11 cellular contexts compared by ENCODE assay signal in the genomic region with DNA sequence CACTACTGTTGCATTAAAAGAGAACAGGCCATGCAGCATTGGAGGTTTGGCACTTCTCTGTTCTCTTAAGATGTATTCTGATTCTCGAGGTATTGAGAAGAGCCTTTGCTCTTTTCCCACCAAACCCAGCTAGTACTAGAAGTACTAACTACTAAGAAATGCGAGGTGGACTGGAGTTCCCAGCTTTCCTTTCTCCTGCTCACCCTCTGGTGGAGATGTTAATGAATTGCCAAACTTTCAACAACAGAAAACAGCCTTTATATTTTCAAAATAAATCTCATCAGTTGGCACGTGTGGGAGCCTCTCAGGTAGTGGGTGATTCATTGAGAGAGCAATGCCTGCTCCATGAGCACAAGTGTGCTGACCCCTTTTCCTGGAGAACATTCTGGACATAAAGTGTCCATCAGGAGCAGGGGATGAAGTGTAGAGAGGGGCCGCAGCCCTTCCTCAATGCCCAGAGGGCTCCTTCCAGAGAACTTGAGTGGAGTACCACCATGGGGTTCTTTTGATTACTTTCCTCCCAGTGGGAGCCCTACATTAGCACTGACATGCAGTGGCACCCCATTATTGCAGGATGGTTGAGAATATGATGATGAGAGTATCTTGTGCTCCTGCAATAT. TPM values are rescaled to one million over a fixed set of nuclear protein-coding genes. Genes with fewer than 3 reads are reported as not detected.
DNase-seq lines count a peak whose midpoint lies in the region; ATAC-seq and TF ChIP-seq lines count a peak whose summit lies in the region.
"Had no signal": no experiment of that assay in that cellular context is flagged by ENCODE, and none has a peak within 500 bp of the region (broad histone marks: within the 10 kb centered on the region; RNA-seq: fewer than 3 reads in every experiment).

No MANE protein-coding gene starts in this region.

- no peaks in the 10 kb centered on the region for H3K4me1 ChIP-seq in H9 (ENCODE audit: insufficient read depth, low read length)
- H3K4me1 ChIP-seq in SK-N-SH (ENCODE audit: control insufficient read depth in 1 of 2, insufficient read depth in 2 of 2, low read depth in 1 of 2, low read length in 1 of 2): peaks cover 9 to 11% of the 10 kb centered on the region in 2 experiments

- no peak overlapping the region for H2BK120ac ChIP-seq in H9 (ENCODE audit: low read depth, low read length, poor library complexity, severe bottlenecking)

- peaks cover 24% of the 10 kb centered on the region in 2 experiments for H3K4me1 Mint-ChIP-seq in H9
- peaks cover 10% of the 10 kb centered on the region for H3K4me1 Mint-ChIP-seq in activated CD4-positive, alpha-beta T cell treated with anti-CD3 and anti-CD28 coated beads for 36 hours

- H3K4me2 ChIP-seq in H9 (ENCODE audit: insufficient read depth, insufficient read length, low read length): no peak overlapping the region
- H3K4me2 ChIP-seq in SK-N-SH: no peak overlapping the region

- no peak overlapping the region for H2BK15ac ChIP-seq in H9 (ENCODE audit: low read depth, low read length)

- H3K14ac ChIP-seq in H9 (ENCODE audit: insufficient read depth, low read length): no peak overlapping the region

- H3K23ac ChIP-seq in H9 (ENCODE audit: insufficient read length, low read depth, low read length): no peak overlapping the region

- H3K79me2 ChIP-seq in H9 (ENCODE audit: insufficient read depth, low read length) (no peaks in the 10 kb centered on the region), SK-N-SH (ENCODE audit: insufficient read depth) (no peaks in the 10 kb centered on the region)

- H3K27ac ChIP-seq in H9 (ENCODE audit: insufficient read length, low read depth, low read length) (no peak overlapping the region), SK-N-SH (ENCODE audit: low read depth in 2 of 2, low read length in 1 of 2) (no peak overlapping the region)

- DNase-seq in AG08395 (ENCODE audit: low spot score): peak; percentile 56
- DNase-seq in H9: no peak
- no peak for DNase-seq in SK-N-SH
- peak; percentile 45 to 74 for DNase-seq in foreskin fibroblast
- no peak for DNase-seq in middle frontal gyrus (ENCODE audit: extremely low spot score, low spot score)
- no peak for DNase-seq in NCI-H2029 (lab: John Stamatoyannopoulos, UW)
- DNase-seq in activated CD4-positive, alpha-beta T cell treated with anti-CD3 and anti-CD28 coated beads for 36 hours: no peak
- DNase-seq: NCI-H1092 treated with DMSO at 0.1 percent for 48 hours; stimulated activated naive CD8-positive, alpha-beta T cell treated with anti-CD3 and anti-CD28 coated beads, Interleukin-15, amount 100 ng/mL, for 72 hours had no signal

- CTCF ChIA-PET in SK-N-SH (lab: Yijun Ruan, JAX): interaction anchor here (0.6 to 4.8 kb wide), 9 partner anchors 13 to 236 kb away, joined by 3 to 90 read pairs (median 4); partner anchors contain the start of gene FOXD1
- CTCF ChIA-PET in activated CD4-positive, alpha-beta T cell treated with anti-CD3 and anti-CD28 coated beads for 36 hours (lab: Charles Lee): interaction anchor here (0.6 to 2.2 kb wide), 7 partner anchors 11 to 1408 kb away, joined by 3 to 11 read pairs (median 3); no protein-coding TSS in a partner anchor

- H3K79me1 ChIP-seq in H9 (ENCODE audit: insufficient read depth, low read depth, low read length, poor library complexity, severe bottlenecking): no peaks in the 10 kb centered on the region

- ATAC-seq in HG03175 (IDR thresholded peaks at IDR 0.05; ENCODE audit: unreplicated experiment): no peak
- ATAC-seq in activated CD4-positive, alpha-beta T cell treated with anti-CD3 and anti-CD28 coated beads for 36 hours: no peak
- ATAC-seq: esophagus mucosa; stimulated activated naive CD8-positive, alpha-beta T cell treated with anti-CD3 and anti-CD28 coated beads, Interleukin-15, amount 100 ng/mL, for 72 hours had no signal

- no peaks in the 10 kb centered on the region for H3K36me3 ChIP-seq in SK-N-SH (replicated peaks in 1 of 2; ENCODE audit: control insufficient read depth in 1 of 2, insufficient read depth in 2 of 2, low read length in 1 of 2)

- no peak for TF ChIP-seq EP300 in SK-N-SH (IDR thresholded peaks at IDR 0.05; ENCODE audit: borderline replicate concordance in 1 of 2, low read depth in 1 of 2, low read length in 1 of 2)

- H2AK5ac ChIP-seq in H9 (ENCODE audit: insufficient read length, low read length): no peak overlapping the region

- H2AFZ ChIP-seq in H9 (ENCODE audit: low read length): no peak overlapping the region
- no peak overlapping the region for H2AFZ ChIP-seq in SK-N-SH (ENCODE audit: low read depth)

- H4K20me1 ChIP-seq in H9 (ENCODE audit: control insufficient read depth, insufficient read depth, insufficient read length): no peaks in the 10 kb centered on the region
- no peaks in the 10 kb centered on the region for H4K20me1 ChIP-seq in SK-N-SH (ENCODE audit: insufficient read depth)

- H3K27me3 ChIP-seq in H9 (ENCODE audit: insufficient read depth, low read length): peaks cover 16% of the 10 kb centered on the region; the same call in 1 of the 2 replicates
- H3K27me3 ChIP-seq in SK-N-SH (ENCODE audit: insufficient read depth): no peaks in the 10 kb centered on the region

- H3K4me3 ChIP-seq in SK-N-SH (ENCODE audit: low read depth in 2 of 2, low read length in 1 of 2): no peak overlapping the region
- H3K4me3 ChIP-seq in foreskin fibroblast (ENCODE audit: low read depth in 1 of 2, low read length in 2 of 2): no peak overlapping the region

- no peak overlapping the region for H3K56ac ChIP-seq in H9 (ENCODE audit: insufficient read length, low read depth, low read length)

- no peak overlapping the region for H3K18ac ChIP-seq in H9 (ENCODE audit: insufficient read length, low read depth, low read length)

- no peaks in the 10 kb centered on the region for H3K9me3 Mint-ChIP-seq in H9
- H3K9me3 Mint-ChIP-seq in activated CD4-positive, alpha-beta T cell treated with anti-CD3 and anti-CD28 coated beads for 36 hours (ENCODE audit: low read depth): no peaks in the 10 kb centered on the region
- H3K9me3 Mint-ChIP-seq: stimulated activated naive CD8-positive, alpha-beta T cell treated with anti-CD3 and anti-CD28 coated beads, Interleukin-15, amount 100 ng/mL, for 72 hours had no signal

- H2BK12ac ChIP-seq in H9 (ENCODE audit: insufficient read length, low read depth, low read length): no peak overlapping the region

- no peak overlapping the region for H3K4me3 Mint-ChIP-seq in H9
- H3K4me3 Mint-ChIP-seq in activated CD4-positive, alpha-beta T cell treated with anti-CD3 and anti-CD28 coated beads for 36 hours: no peak overlapping the region
- H3K4me3 Mint-ChIP-seq: stimulated activated naive CD8-positive, alpha-beta T cell treated with anti-CD3 and anti-CD28 coated beads, Interleukin-15, amount 100 ng/mL, for 72 hours had no signal

- no peak overlapping the region for H2BK5ac ChIP-seq in H9 (ENCODE audit: insufficient read length, low read length)

- H3K4ac ChIP-seq in H9 (ENCODE audit: low read depth, low read length): no peak overlapping the region

- no peaks in the 10 kb centered on the region for H3K36me3 Mint-ChIP-seq in H9 (ENCODE audit: insufficient read depth in 1 of 3, low read depth in 3 of 3)
- H3K36me3 Mint-ChIP-seq in activated CD4-positive, alpha-beta T cell treated with anti-CD3 and anti-CD28 coated beads for 36 hours (ENCODE audit: low read depth): no peaks in the 10 kb centered on the region

- no CpG with 5 or more reads among the region's 4 CpGs for WGBS in H9 (ENCODE audit: extremely low coverage, insufficient read length, low lambda C conversion rate)
- WGBS in SK-N-SH (ENCODE audit: low lambda C conversion rate): 23% methylated on average over 4 of the region's 4 CpGs

- H4K8ac ChIP-seq in H9 (replicated peaks; ENCODE audit: insufficient read length, low read depth, low read length): no peak overlapping the region

- peak; percentile 48 for TF ChIP-seq RAD21 in SK-N-SH (IDR thresholded peaks at IDR 0.05; ENCODE audit: low read length)

- peaks cover 100% of the 10 kb centered on the region for H3K27me3 Mint-ChIP-seq in H9 (ENCODE audit: low read depth)
- peaks cover 67% of the 10 kb centered on the region for H3K27me3 Mint-ChIP-seq in activated CD4-positive, alpha-beta T cell treated with anti-CD3 and anti-CD28 coated beads for 36 hours

- peak; percentile 59 for TF ChIP-seq CTCF in H9 (conservative IDR thresholded peaks at IDR 0.05)
- peak; percentile 57 for TF ChIP-seq CTCF in SK-N-SH (IDR thresholded peaks at IDR 0.05)
- TF ChIP-seq CTCF in foreskin fibroblast (IDR thresholded peaks at IDR 0.05; ENCODE audit: low read depth, low read length): peak; percentile 56

- POLR2A ChIA-PET in SK-N-SH (lab: Yijun Ruan, JAX): no interaction called here
- POLR2A ChIA-PET in activated CD4-positive, alpha-beta T cell treated with anti-CD3 and anti-CD28 coated beads for 36 hours (lab: Charles Lee): interaction anchor here (0.6 kb wide), 1 partner anchor 519 kb away, joined by 3 read pairs; no protein-coding TSS in a partner anchor

- no peaks in the 10 kb centered on the region for H3F3A ChIP-seq in SK-N-SH (replicated peaks; ENCODE audit: insufficient read depth)

- H3K9ac ChIP-seq in H9 (ENCODE audit: extremely low read depth, insufficient read length, low read length): no peak overlapping the region
- H3K9ac ChIP-seq in SK-N-SH: no peak overlapping the region

- H2BK20ac ChIP-seq in H9 (ENCODE audit: low read depth, low read length, poor library complexity, severe bottlenecking): no peak overlapping the region

- no peak overlapping the region for H3K27ac Mint-ChIP-seq in H9
- no peak overlapping the region for H3K27ac Mint-ChIP-seq in activated CD4-positive, alpha-beta T cell treated with anti-CD3 and anti-CD28 coated beads for 36 hours
- H3K27ac Mint-ChIP-seq: stimulated activated naive CD8-positive, alpha-beta T cell treated with anti-CD3 and anti-CD28 coated beads, Interleukin-15, amount 100 ng/mL, for 72 hours had no signal

- no peak overlapping the region for H4K91ac ChIP-seq in H9 (ENCODE audit: insufficient read length, low read depth, low read length)

- H3K23me2 ChIP-seq in H9 (ENCODE audit: insufficient read length, low read depth, low read length, poor library complexity, severe bottlenecking): peaks cover 10% of the 10 kb centered on the region

- H3K9me2 ChIP-seq in SK-N-SH: no peaks in the 10 kb centered on the region

- no peak overlapping the region for H4K5ac ChIP-seq in H9 (ENCODE audit: insufficient read length, low read depth, low read length)

- H3T11ph ChIP-seq in H9 (ENCODE audit: low read length): no peak overlapping the region

- no peaks in the 10 kb centered on the region for H3K9me3 ChIP-seq in H9 (ENCODE audit: control insufficient read depth, low read depth, low read length)
- no peaks in the 10 kb centered on the region for H3K9me3 ChIP-seq in SK-N-SH

- intact Hi-C loops in activated CD4-positive, alpha-beta T cell treated with anti-CD3 and anti-CD28 coated beads for 36 hours (cut with DNase I, micrococcal nuclease): loop anchor here (5.0 kb wide), 2 partner anchors 79 to 234 kb away; no protein-coding TSS in a partner anchor

TF ChIP-seq in SK-N-SH, 30 proteins besides CTCF, POLR2A, EP300 and RAD21:
- TF ChIP-seq RCOR1 (IDR thresholded peaks at IDR 0.05; ENCODE audit: low read length): no peak
- peak; percentile 46 for TF ChIP-seq SMC3 (IDR thresholded peaks at IDR 0.05; ENCODE audit: low read depth, low read length)

RNA-seq across cellular contexts. Expression of gene TMEM174, which starts 45.7 kb away (rescaled TPM):
- not detected in 2 replicates for total RNA-seq in H9 (2021)
- not detected in 2 replicates for polyA plus RNA-seq in SK-N-SH (2012; rRNA removed)
- polyA plus RNA-seq in SK-N-SH (2012; cell fraction: cytosol; rRNA removed): not detected in 2 replicates
- polyA plus RNA-seq in SK-N-SH (2012; cell fraction: nucleus; rRNA removed): not detected in 2 replicates
- total RNA-seq in activated CD4-positive, alpha-beta T cell treated with anti-CD3 and anti-CD28 coated beads for 36 hours: not detected
- total RNA-seq: esophagus mucosa had no signal

Comparison
In these comparisons a context has a peak if more than half of its experiments do, and no peak if none do; other contexts are left out.
1. DNase-seq: peak in AG08395 (single experiment) and foreskin fibroblast (2 of 2); none in H9 (single experiment), SK-N-SH (single experiment), middle frontal gyrus (single experiment), NCI-H2029 (single experiment) and activated CD4-positive, alpha-beta T cell treated with anti-CD3 and anti-CD28 coated beads for 36 hours (single experiment).
2. Peak in every context shown above with its lines, with median percentiles within 50 percentile points of each other: CTCF ChIP-seq.